In genomic region chr10:17375936-17376584, GRCh38 we compare ENCODE assay signal across 9 cellular contexts.
DNase-seq lines count a peak whose midpoint lies in the region; ATAC-seq, FAIRE-seq and TF ChIP-seq lines count a peak whose summit lies in the region.
"Had no signal": no experiment of that assay in that cellular context is flagged by ENCODE, and none has a peak within 500 bp of the region (broad histone marks: within the 10 kb centered on the region; RNA-seq: fewer than 3 reads in every experiment).

No MANE protein-coding gene starts in this region.

- no peak overlapping the region for H3K27ac ChIP-seq in brain microvascular endothelial cell
- H3K27ac ChIP-seq in right atrium auricular region, result no peak overlapping the region

- H3K36me3 ChIP-seq in brain microvascular endothelial cell (replicated peaks) (no peaks in the 10 kb centered on the region), right atrium auricular region (no peaks in the 10 kb centered on the region)

- 79 to 88% methylated on average over 10 of the region's 10 CpGs for WGBS in lower leg skin, 2 donors

- DNase-seq in GM12892 (ENCODE audit: insufficient read length) (no peak), NB4 (ENCODE audit: low read depth) (peak; percentile 32), brain microvascular endothelial cell (peak; percentile 16), lower leg skin (ENCODE audit: low spot score in 2 of 2) (no peak), mucosa of gallbladder (ENCODE audit: low spot score) (no peak), right atrium auricular region (ENCODE audit: low spot score) (no peak)
- DNase-seq in stimulated activated CD4-positive, alpha-beta T cell treated with anti-CD3 and anti-CD28 coated beads, Interleukin-15, amount 100 ng/mL, for 48 hours (ENCODE audit: low read depth in 2 of 2), result peak; percentile 7 to 11

- in situ Hi-C loops in brain microvascular endothelial cell (cut with HindIII; ENCODE audit: low pct_ligation_motif_present, low sequenced_read_pairs), result no loop called here

- H3K27me3 ChIP-seq in brain microvascular endothelial cell (replicated peaks), result no peaks in the 10 kb centered on the region
- H3K27me3 ChIP-seq in right atrium auricular region, result no peaks in the 10 kb centered on the region

- no peaks in the 10 kb centered on the region for H3K9me3 ChIP-seq in right atrium auricular region

- H3K4me1 ChIP-seq in right atrium auricular region, result no peaks in the 10 kb centered on the region

- peak; percentile 59 for TF ChIP-seq CTCF in NB4 (IDR thresholded peaks at IDR 0.05; ENCODE audit: low read depth, low read length)
- TF ChIP-seq CTCF in brain microvascular endothelial cell (IDR thresholded peaks at IDR 0.05; ENCODE audit: low read depth, low read length, missing control alignments), result peak; percentile 79
- TF ChIP-seq CTCF in lower leg skin (IDR thresholded peaks at IDR 0.05), result no peak
- TF ChIP-seq CTCF in right atrium auricular region (IDR thresholded peaks at IDR 0.05), result no peak

- ATAC-seq in GM19395 (IDR thresholded peaks at IDR 0.05; ENCODE audit: unreplicated experiment), result no peak

- peak; percentile 9 for FAIRE-seq in GM12892 (lab: Jason Lieb, UNC)
- FAIRE-seq: endometrium had no signal

- intact Hi-C loops in lower leg skin (cut with DNase I; ENCODE audit: low total_unique reads), result no loop called here

- TF ChIP-seq POLR2A in GM12892 (IDR thresholded peaks at IDR 0.05; ENCODE audit: low read depth, low read length) (no peak), NB4 (IDR thresholded peaks at IDR 0.05; ENCODE audit: extremely low read depth, insufficient read length) (no peak), lower leg skin (IDR thresholded peaks at IDR 0.05) (no peak)

- H3K4me3 ChIP-seq in NB4 (ENCODE audit: low read depth, low read length), result no peak overlapping the region
- H3K4me3 ChIP-seq in brain microvascular endothelial cell (ENCODE audit: low read depth, low read length), result no peak overlapping the region
- H3K4me3 ChIP-seq in lower leg skin (ENCODE audit: low read depth, poor library complexity, severe bottlenecking), result no peak overlapping the region
- no peak overlapping the region for H3K4me3 ChIP-seq in right atrium auricular region

Comparison
In these comparisons a context has a peak if more than half of its experiments do, and no peak if none do; other contexts are left out.
1. DNase-seq: peak in NB4 (single experiment), brain microvascular endothelial cell (single experiment) and stimulated activated CD4-positive, alpha-beta T cell treated with anti-CD3 and anti-CD28 coated beads, Interleukin-15, amount 100 ng/mL, for 48 hours (2 of 2); none in GM12892 (single experiment), lower leg skin (0 of 2), mucosa of gallbladder (single experiment) and right atrium auricular region (single experiment).
2. CTCF ChIP-seq: peak in NB4 (single experiment) and brain microvascular endothelial cell (single experiment); none in lower leg skin (0 of 3) and right atrium auricular region (0 of 2).